ENCODE assay signal across 9 cellular contexts in genomic region chrX:132468454-132468853, GRCh38.
"Had no signal": no experiment of that assay in that cellular context is flagged by ENCODE, and none has a peak within 500 bp of the region (broad histone marks: within the 10 kb centered on the region; RNA-seq: fewer than 3 reads in every experiment).

No MANE protein-coding gene starts in this region.

- H3K4me2 ChIP-seq: GM23338, KMS-11 had no signal

- H3K36me3 ChIP-seq: HAP-1 had no signal

- ATAC-seq: GM23338, HCT116 had no signal

- H3K4me3 ChIP-seq: GM23338, HAP-1 had no signal

- H3K4me3 Mint-ChIP-seq: GM23338, HFFc6 had no signal

- H3K27ac Mint-ChIP-seq: GM23338, HFFc6 had no signal

- H2AFZ ChIP-seq: GM23338 had no signal

- H3K9me3 Mint-ChIP-seq: GM23338, HFFc6 had no signal

- H3K27ac ChIP-seq: HL-60, KMS-11 had no signal

- DNase-seq: H7, HFFc6, IMR-90, KBM-7 had no signal

- H3K4me1 ChIP-seq: HAP-1 had no signal

- H3K9ac ChIP-seq: KMS-11 had no signal
